ENCODE assay signal across 8 cellular contexts in genomic region chr13:113562085-113562749, GRCh38. TPM values are rescaled to one million over a fixed set of nuclear protein-coding genes. Genes with fewer than 3 reads are reported as not detected.
A peak's percentile ranks its signal among the peaks of the same experiment; 100 is the strongest.
DNase-seq lines count a peak whose midpoint lies in the region; ATAC-seq and TF ChIP-seq lines count a peak whose summit lies in the region.

No MANE protein-coding gene starts in this region.

- intact Hi-C loops in activated CD4-positive, alpha-beta T cell treated with anti-CD3 and anti-CD28 coated beads for 36 hours (cut with DNase I, micrococcal nuclease): loop anchor here in 1 of 2 experiments (2.0 to 5.0 kb wide), 3 partner anchors 105 to 619 kb away; no protein-coding TSS in a partner anchor

- H3K9me3 Mint-ChIP-seq in activated CD4-positive, alpha-beta T cell treated with anti-CD3 and anti-CD28 coated beads for 36 hours (ENCODE audit: low read depth): no peaks in the 10 kb centered on the region
- H3K9me3 Mint-ChIP-seq in effector memory CD8-positive, alpha-beta T cell: no peaks in the 10 kb centered on the region

- peaks cover 7% of the 10 kb centered on the region for H3K4me1 ChIP-seq in BE2C

- peaks cover 2% of the 10 kb centered on the region for H3K4me1 Mint-ChIP-seq in activated CD4-positive, alpha-beta T cell treated with anti-CD3 and anti-CD28 coated beads for 36 hours
- H3K4me1 Mint-ChIP-seq in effector memory CD8-positive, alpha-beta T cell (ENCODE audit: low read depth in 2 of 2): peaks cover 0 to 3% of the 10 kb centered on the region in 2 donors

- DNase-seq in BE2C: peak; percentile 89
- peak; percentile 68 to 76 for DNase-seq in NCI-H2081 (lab: John Stamatoyannopoulos, UW)
- DNase-seq in activated CD4-positive, alpha-beta T cell treated with anti-CD3 and anti-CD28 coated beads for 36 hours: peak; percentile 73
- DNase-seq in effector memory CD8-positive, alpha-beta T cell: peak in 2 of 3 experiments; percentile 17 to 23
- DNase-seq in lung microvascular endothelial cell (ENCODE audit: low read depth in 2 of 2): peak; percentile 77 to 86
- DNase-seq in stimulated activated CD8-positive, alpha-beta memory T cell treated with anti-CD3 and anti-CD28 coated beads, Interleukin-7, amount 100 ng/mL, for 24 hours (ENCODE audit: low read depth): peak; percentile 30

- H3K4me3 ChIP-seq in BE2C (ENCODE audit: low read depth, low read length): no peak overlapping the region

- H3K27me3 Mint-ChIP-seq in activated CD4-positive, alpha-beta T cell treated with anti-CD3 and anti-CD28 coated beads for 36 hours: peaks cover 3% of the 10 kb centered on the region
- peaks cover 22 to 23% of the 10 kb centered on the region in 2 donors for H3K27me3 Mint-ChIP-seq in effector memory CD8-positive, alpha-beta T cell

- no peak overlapping the region for H3K27ac Mint-ChIP-seq in activated CD4-positive, alpha-beta T cell treated with anti-CD3 and anti-CD28 coated beads for 36 hours
- no peak overlapping the region for H3K27ac Mint-ChIP-seq in effector memory CD8-positive, alpha-beta T cell

- H3K4me3 Mint-ChIP-seq in activated CD4-positive, alpha-beta T cell treated with anti-CD3 and anti-CD28 coated beads for 36 hours: no peak overlapping the region
- H3K4me3 Mint-ChIP-seq in effector memory CD8-positive, alpha-beta T cell: no peak overlapping the region

- ATAC-seq in GM21529 (IDR thresholded peaks at IDR 0.05; ENCODE audit: unreplicated experiment): peak; percentile 72
- ATAC-seq in activated CD4-positive, alpha-beta T cell treated with anti-CD3 and anti-CD28 coated beads for 36 hours: peak; percentile 70
- peak; percentile 54 for ATAC-seq in effector memory CD8-positive, alpha-beta T cell (replicated peaks)
- ATAC-seq in GM19452 (IDR thresholded peaks at IDR 0.05; ENCODE audit: unreplicated experiment): no peak

- POLR2A ChIA-PET in activated CD4-positive, alpha-beta T cell treated with anti-CD3 and anti-CD28 coated beads for 36 hours (lab: Charles Lee): no interaction called here

- no peaks in the 10 kb centered on the region for H3K36me3 ChIP-seq in BE2C

- CTCF ChIA-PET in activated CD4-positive, alpha-beta T cell treated with anti-CD3 and anti-CD28 coated beads for 36 hours (lab: Charles Lee): interaction anchor here (0.5 to 1.6 kb wide), 5 partner anchors 12 to 112 kb away, joined by 3 to 7 read pairs (median 3); no protein-coding TSS in a partner anchor

- no peaks in the 10 kb centered on the region for H3K9me3 ChIP-seq in BE2C

- peak; percentile 94 for TF ChIP-seq CTCF in BE2C (IDR thresholded peaks at IDR 0.05; ENCODE audit: low read depth, low read length)

- no peaks in the 10 kb centered on the region for H3K27me3 ChIP-seq in BE2C

- no peaks in the 10 kb centered on the region for H3K36me3 Mint-ChIP-seq in activated CD4-positive, alpha-beta T cell treated with anti-CD3 and anti-CD28 coated beads for 36 hours (ENCODE audit: low read depth)
- no peaks in the 10 kb centered on the region for H3K36me3 Mint-ChIP-seq in effector memory CD8-positive, alpha-beta T cell (ENCODE audit: insufficient read depth)

RNA-seq across cellular contexts. Expression of gene TFDP1, which starts 22.3 kb away (rescaled TPM):
- 80.3 TPM for polyA plus RNA-seq in BE2C (2012; ENCODE audit: insufficient read depth, insufficient read length, low read depth)
- total RNA-seq in activated CD4-positive, alpha-beta T cell treated with anti-CD3 and anti-CD28 coated beads for 36 hours: 100 to 1,000 TPM; 159 to 175 TPM
- 31.8 and 34.5 TPM in 2 replicates for total RNA-seq in lung microvascular endothelial cell

Comparison
In these comparisons a context has a peak if more than half of its experiments do, and no peak if none do; other contexts are left out.
1. DNase-seq: peak in every context shown above with its lines; median percentile 89 in BE2C; 82 in lung microvascular endothelial cell; 73 in activated CD4-positive, alpha-beta T cell treated with anti-CD3 and anti-CD28 coated beads for 36 hours; 72 in NCI-H2081; 30 in stimulated activated CD8-positive, alpha-beta memory T cell treated with anti-CD3 and anti-CD28 coated beads, Interleukin-7, amount 100 ng/mL, for 24 hours; 20 in effector memory CD8-positive, alpha-beta T cell.